ENCODE assay signal across 1 cellular context in the genomic region with DNA sequence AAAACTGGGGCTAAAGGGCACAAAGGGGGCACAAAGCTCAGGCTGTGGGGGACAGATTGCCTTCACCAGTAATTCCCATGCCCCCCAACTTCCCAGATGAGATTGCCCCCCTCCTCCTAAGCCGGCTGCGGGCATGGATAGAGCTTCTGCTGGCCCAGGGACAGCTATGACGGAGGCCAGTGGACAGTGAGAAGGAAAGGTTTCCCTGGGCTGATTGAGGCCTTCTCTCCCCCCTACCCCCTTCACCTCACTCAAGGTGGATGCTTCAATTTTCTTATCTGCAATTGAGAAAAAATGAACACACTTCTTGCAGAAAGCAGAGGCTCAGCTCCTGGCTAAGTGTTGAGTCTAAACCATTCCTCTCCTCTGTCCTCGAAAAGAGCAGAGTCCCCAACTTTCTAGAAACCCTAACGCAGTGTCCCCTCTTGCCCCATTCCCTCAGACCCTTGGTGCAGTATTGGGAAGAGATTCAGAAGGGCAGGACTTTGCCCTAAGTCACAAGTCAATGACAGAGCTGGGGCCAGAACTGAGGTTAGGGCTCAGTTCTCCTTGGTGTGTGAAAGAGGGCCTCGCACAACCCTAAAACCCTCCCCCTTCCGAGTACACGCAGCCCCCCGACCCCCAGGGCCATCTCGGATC.
TF ChIP-seq lines count a peak whose summit lies in the region.

No MANE protein-coding gene starts in this region.

TF ChIP-seq in endothelial cell of umbilical vein, 7 proteins besides CTCF, POLR2A, EP300 and RAD21:
- TF ChIP-seq GATA2 (IDR thresholded peaks at IDR 0.05; ENCODE audit: insufficient read depth, insufficient read length, low read depth, low read length), result no peak
- TF ChIP-seq, protein P1, sequence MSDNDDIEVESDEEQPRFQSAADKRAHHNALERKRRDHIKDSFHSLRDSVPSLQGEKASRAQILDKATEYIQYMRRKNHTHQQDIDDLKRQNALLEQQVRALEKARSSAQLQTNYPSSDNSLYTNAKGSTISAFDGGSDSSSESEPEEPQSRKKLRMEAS (IDR thresholded peaks at IDR 0.05; ENCODE audit: insufficient read depth, insufficient read length), result no peak
- no peak for TF ChIP-seq MYC (IDR thresholded peaks at IDR 0.05; ENCODE audit: low read depth, low read length)
- TF ChIP-seq POLR2AphosphoS5 (IDR thresholded peaks at IDR 0.05; ENCODE audit: insufficient read depth, low read depth, low read length), result no peak
- TF ChIP-seq EZH2 (IDR thresholded peaks at IDR 0.05; ENCODE audit: borderline replicate concordance, low read depth, low read length, severe bottlenecking), result no peak
- TF ChIP-seq JUN (IDR thresholded peaks at IDR 0.05; ENCODE audit: borderline replicate concordance, insufficient read depth, insufficient read length, low read depth), result no peak
- no peak for TF ChIP-seq FOS (IDR thresholded peaks at IDR 0.05; ENCODE audit: borderline replicate concordance, insufficient read depth, low read length)
TF ChIP-seq in endothelial cell of umbilical vein: peak in this region for 0.
